In genomic region chr17:79065105-79065670, GRCh38 we compare ENCODE assay signal across 8 cellular contexts. TPM values are rescaled to one million over a fixed set of nuclear protein-coding genes. Genes with fewer than 3 reads are reported as not detected.
DNase-seq lines count a peak whose midpoint lies in the region; ATAC-seq and TF ChIP-seq lines count a peak whose summit lies in the region.

No MANE protein-coding gene starts in this region.

- peaks cover 2% of the 10 kb centered on the region for H3K4me1 Mint-ChIP-seq in activated naive CD8-positive, alpha-beta T cell treated with anti-CD3 and anti-CD28 coated beads, Interleukin-2, amount 10 ng/mL, durations not matched to agents 7 days and 5 days
- H3K4me1 Mint-ChIP-seq in immature natural killer cell, result no peaks in the 10 kb centered on the region

- no peaks in the 10 kb centered on the region for H3K36me3 Mint-ChIP-seq in activated naive CD8-positive, alpha-beta T cell treated with anti-CD3 and anti-CD28 coated beads, Interleukin-2, amount 10 ng/mL, durations not matched to agents 7 days and 5 days
- no peaks in the 10 kb centered on the region for H3K36me3 Mint-ChIP-seq in immature natural killer cell

- no peak overlapping the region for H3K27ac ChIP-seq in 22Rv1

- peak; percentile 80 for TF ChIP-seq CTCF in 22Rv1 (IDR thresholded peaks at IDR 0.05)
- peak; percentile 46 for TF ChIP-seq CTCF in GM12874 (IDR thresholded peaks at IDR 0.05; ENCODE audit: insufficient read depth, low read depth, low read length)

- peaks cover 5% of the 10 kb centered on the region for H3K27me3 Mint-ChIP-seq in activated naive CD8-positive, alpha-beta T cell treated with anti-CD3 and anti-CD28 coated beads, Interleukin-2, amount 10 ng/mL, durations not matched to agents 7 days and 5 days
- peaks cover 0 to 9% (median 3%) of the 10 kb centered on the region in 3 donors for H3K27me3 Mint-ChIP-seq in immature natural killer cell (ENCODE audit: low read depth in 3 of 3)

- peak; percentile 41 for DNase-seq in RPMI8226
- peak; percentile 26 for DNase-seq in activated naive CD8-positive, alpha-beta T cell treated with anti-CD3 and anti-CD28 coated beads, Interleukin-2, amount 10 ng/mL, durations not matched to agents 7 days and 5 days
- peak; percentile 30 to 36 (median 32) for DNase-seq in immature natural killer cell
- peak; percentile 45 to 48 for DNase-seq in stimulated activated CD4-positive, alpha-beta T cell treated with anti-CD3 and anti-CD28 coated beads, Interleukin-4, amount 100 ng/mL, for 48 hours (ENCODE audit: low read depth in 2 of 2)

- no peak overlapping the region for H3K4me3 Mint-ChIP-seq in activated naive CD8-positive, alpha-beta T cell treated with anti-CD3 and anti-CD28 coated beads, Interleukin-2, amount 10 ng/mL, durations not matched to agents 7 days and 5 days
- no peak overlapping the region for H3K4me3 Mint-ChIP-seq in immature natural killer cell

- H3K27ac Mint-ChIP-seq in activated naive CD8-positive, alpha-beta T cell treated with anti-CD3 and anti-CD28 coated beads, Interleukin-2, amount 10 ng/mL, durations not matched to agents 7 days and 5 days, result no peak overlapping the region
- no peak overlapping the region for H3K27ac Mint-ChIP-seq in immature natural killer cell

- POLR2A ChIA-PET in activated naive CD8-positive, alpha-beta T cell treated with anti-CD3 and anti-CD28 coated beads, Interleukin-2, amount 10 ng/mL, durations not matched to agents 7 days and 5 days (lab: Charles Lee), result no interaction called here

- ATAC-seq in activated naive CD8-positive, alpha-beta T cell treated with anti-CD3 and anti-CD28 coated beads, Interleukin-2, amount 10 ng/mL, durations not matched to agents 7 days and 5 days (ENCODE audit: low read depth), result no peak
- ATAC-seq in HG03095 (IDR thresholded peaks at IDR 0.05; ENCODE audit: unreplicated experiment), result no peak
- no peak for ATAC-seq in esophagus mucosa

- no peaks in the 10 kb centered on the region for H3K9me3 Mint-ChIP-seq in activated naive CD8-positive, alpha-beta T cell treated with anti-CD3 and anti-CD28 coated beads, Interleukin-2, amount 10 ng/mL, durations not matched to agents 7 days and 5 days
- H3K9me3 Mint-ChIP-seq in immature natural killer cell, result no peaks in the 10 kb centered on the region

RNA-seq across cellular contexts. Expression of gene ENGASE, which starts 9.4 kb away (rescaled TPM):
- 10 to 100 TPM; 72.8 to 78.2 TPM for total RNA-seq in activated naive CD8-positive, alpha-beta T cell treated with anti-CD3 and anti-CD28 coated beads, Interleukin-2, amount 10 ng/mL, durations not matched to agents 7 days and 5 days
- 1 to 10 TPM; 1.9 to 6.6 (median 1.9) TPM for polyA plus RNA-seq in immature natural killer cell
- total RNA-seq in esophagus mucosa, result 6.5 TPM

RNA-seq across cellular contexts. Expression of gene C1QTNF1, which starts 41.2 kb away (rescaled TPM):
- not detected for total RNA-seq in activated naive CD8-positive, alpha-beta T cell treated with anti-CD3 and anti-CD28 coated beads, Interleukin-2, amount 10 ng/mL, durations not matched to agents 7 days and 5 days
- not detected for polyA plus RNA-seq in immature natural killer cell
- total RNA-seq in esophagus mucosa, result 4.1 TPM

RNA-seq across cellular contexts. Expression of gene CANT1, which starts 55.6 kb away (rescaled TPM):
- total RNA-seq in activated naive CD8-positive, alpha-beta T cell treated with anti-CD3 and anti-CD28 coated beads, Interleukin-2, amount 10 ng/mL, durations not matched to agents 7 days and 5 days, result 10 to 100 TPM; 56.0 to 61.5 TPM
- polyA plus RNA-seq in immature natural killer cell, result 1 to 10 TPM; 3.7 to 7.2 (median 4.6) TPM
- 55.5 TPM for total RNA-seq in esophagus mucosa
